In the genomic region with DNA sequence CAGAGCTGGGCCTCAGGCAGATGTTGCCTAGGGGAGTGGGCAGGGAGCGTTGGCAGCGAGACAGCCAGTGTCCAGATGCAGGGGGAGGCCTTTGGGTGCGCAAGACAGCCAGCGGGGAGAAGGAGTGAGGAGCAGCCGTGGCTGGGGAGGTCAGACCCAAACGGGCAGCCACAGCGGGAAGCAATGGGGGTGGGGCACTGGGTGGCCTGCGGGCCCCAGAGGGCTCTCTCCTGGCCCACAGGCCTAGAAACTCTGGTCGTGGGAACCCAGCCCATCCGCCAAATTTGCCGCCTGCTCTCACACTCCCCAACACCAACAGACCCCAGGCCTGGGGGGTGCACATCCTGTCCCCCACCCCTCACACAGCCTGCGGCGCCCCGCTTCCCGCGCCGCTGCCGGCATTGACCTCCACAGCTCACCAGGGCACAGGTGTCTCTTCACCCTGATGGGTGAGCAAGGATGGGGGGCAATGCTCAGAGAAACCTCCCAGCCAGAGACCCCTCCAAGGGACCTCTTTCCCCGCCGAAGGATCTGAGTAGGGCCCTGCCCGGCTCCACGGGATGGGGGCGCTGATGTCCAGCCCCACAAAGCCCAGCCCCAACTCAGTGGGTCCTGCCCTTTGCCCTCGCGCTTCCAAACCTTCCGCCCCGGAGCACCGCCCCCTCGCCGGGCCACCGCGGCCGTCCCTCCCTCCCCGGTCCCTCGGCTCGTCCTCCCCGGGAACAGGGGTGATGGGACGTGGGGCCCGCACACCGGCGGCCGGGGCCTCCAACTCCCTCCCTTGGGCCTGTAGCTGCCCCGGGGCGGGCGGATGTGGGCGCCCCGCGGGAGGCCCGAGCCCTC, we compare ENCODE assay signal across 8 cellular contexts. TPM values are rescaled to one million over a fixed set of nuclear protein-coding genes. Genes with fewer than 3 reads are reported as not detected.
DNase-seq lines count a peak whose midpoint lies in the region; ATAC-seq and TF ChIP-seq lines count a peak whose summit lies in the region.

No MANE protein-coding gene starts in this region.

- peak overlapping the region; percentile 83 for H3K23ac ChIP-seq in IMR-90 (ENCODE audit: low read depth, low read length)

- H2AK9ac ChIP-seq in IMR-90 (replicated peaks; ENCODE audit: low read depth, low read length, poor library complexity) = peak overlapping the region; percentile 98

- no TSS peak for BruUV-seq in IMR-90 (replicated peaks; lab: Mats Ljungman, UMichigan)

- H3K27me3 ChIP-seq in IMR-90 (ENCODE audit: control insufficient read depth, insufficient read depth, low read length) (no peaks in the 10 kb centered on the region), mucosa of rectum (ENCODE audit: control insufficient read depth in 2 of 2, insufficient read depth in 2 of 2, low read length in 2 of 2) (no peaks in the 10 kb centered on the region), tibial nerve (no peaks in the 10 kb centered on the region)

- H4K5ac ChIP-seq in IMR-90 (ENCODE audit: low read depth, low read length) = peak overlapping the region; percentile 6; the same call in 1 of the 2 replicates

- peak overlapping the region; percentile 97 for H3K27ac Mint-ChIP-seq in activated CD4-positive, alpha-beta T cell treated with anti-CD3 and anti-CD28 coated beads, Interleukin-2, amount 10 ng/mL, durations not matched to agents 7 days and 5 days
- peak overlapping the region; percentile 100 for H3K27ac Mint-ChIP-seq in endothelial cell (ENCODE audit: unreplicated experiment)

- no peak overlapping the region; the same call in 1 of the 2 replicates for H2BK20ac ChIP-seq in IMR-90 (ENCODE audit: low read depth, low read length)

- H4K91ac ChIP-seq in IMR-90 (ENCODE audit: insufficient read depth, low read depth, low read length) = peak overlapping the region; percentile 47; the same call in 1 of the 2 replicates

- peak overlapping the region; percentile 91 for H3K4me3 ChIP-seq in IMR-90 (ENCODE audit: insufficient read depth, low read depth, low read length)
- H3K4me3 ChIP-seq in mucosa of rectum (ENCODE audit: low read length in 2 of 2) = peak overlapping the region; percentile 64 to 74
- peak overlapping the region; percentile 68 to 90 (median 80) for H3K4me3 ChIP-seq in tibial nerve

- peak overlapping the region; percentile 97 for H3K14ac ChIP-seq in IMR-90 (replicated peaks; ENCODE audit: low read depth, low read length)

- H3K9me3 Mint-ChIP-seq in activated CD4-positive, alpha-beta T cell treated with anti-CD3 and anti-CD28 coated beads, Interleukin-2, amount 10 ng/mL, durations not matched to agents 7 days and 5 days = no peaks in the 10 kb centered on the region
- H3K9me3 Mint-ChIP-seq in endothelial cell (ENCODE audit: unreplicated experiment) = no peaks in the 10 kb centered on the region

- TF ChIP-seq CTCF in IMR-90 (conservative IDR thresholded peaks at IDR 0.05; ENCODE audit: low read depth, low read length) = peak; percentile 37
- no peak for TF ChIP-seq CTCF in endothelial cell (IDR thresholded peaks at IDR 0.05; ENCODE audit: unreplicated experiment)
- TF ChIP-seq CTCF in tibial nerve (IDR thresholded peaks at IDR 0.05) = peak in 4 of 5 experiments; percentile 39 to 56 (median 55)

- peak overlapping the region; percentile 95 for H2AK5ac ChIP-seq in IMR-90 (ENCODE audit: low read depth, low read length)

- H3K27ac ChIP-seq in IMR-90 (ENCODE audit: insufficient read depth, low read length) (peak overlapping the region; percentile 99), mucosa of rectum (ENCODE audit: low read depth in 2 of 2, low read length in 2 of 2) (peak overlapping the region; percentile 86 to 98), tibial nerve (peak overlapping the region; percentile 96 to 99 (median 97))

- H3K36me3 ChIP-seq in IMR-90 (ENCODE audit: control insufficient read depth, insufficient read depth, low read length) (peaks cover 5% of the 10 kb centered on the region; the same call in 1 of the 2 replicates), mucosa of rectum (ENCODE audit: control insufficient read depth in 2 of 2, insufficient read depth in 2 of 2, low read length in 2 of 2) (no peaks in the 10 kb centered on the region), tibial nerve (no peaks in the 10 kb centered on the region)

- TF ChIP-seq RAD21 in IMR-90 (IDR thresholded peaks at IDR 0.05; ENCODE audit: low read length) = peak; percentile 23; the same call in 1 of the 2 replicates

- peaks cover 79% of the 10 kb centered on the region for H3K4me1 Mint-ChIP-seq in activated CD4-positive, alpha-beta T cell treated with anti-CD3 and anti-CD28 coated beads, Interleukin-2, amount 10 ng/mL, durations not matched to agents 7 days and 5 days
- peaks cover 75% of the 10 kb centered on the region for H3K4me1 Mint-ChIP-seq in endothelial cell (ENCODE audit: unreplicated experiment)

- peak overlapping the region; percentile 73 for H3K56ac ChIP-seq in IMR-90 (ENCODE audit: extremely low read depth, insufficient read depth, low read length)

- H3K36me3 Mint-ChIP-seq in activated CD4-positive, alpha-beta T cell treated with anti-CD3 and anti-CD28 coated beads, Interleukin-2, amount 10 ng/mL, durations not matched to agents 7 days and 5 days (ENCODE audit: low read depth) = peaks cover 45% of the 10 kb centered on the region
- peaks cover 31% of the 10 kb centered on the region for H3K36me3 Mint-ChIP-seq in endothelial cell (ENCODE audit: low read depth, unreplicated experiment)

- POLR2A ChIA-PET in IMR-90 (lab: Charles Lee; ENCODE audit: unreplicated experiment) = interaction anchor here (0.6 kb wide), 1 partner anchor 10 kb away, joined by 3 read pairs; no protein-coding TSS in a partner anchor
- POLR2A ChIA-PET in activated CD4-positive, alpha-beta T cell treated with anti-CD3 and anti-CD28 coated beads, Interleukin-2, amount 10 ng/mL, durations not matched to agents 7 days and 5 days (lab: Charles Lee) = interaction anchor here (0.8 to 1.0 kb wide), 2 partner anchors 13 to 14 kb away, joined by 3 read pairs; no protein-coding TSS in a partner anchor

- dilution Hi-C loops in IMR-90 (cut with HindIII; ENCODE audit: low sequenced_read_pairs, unreplicated experiment) = no loop called here

- H3K79me1 ChIP-seq in IMR-90 (ENCODE audit: low read depth in 1 of 2, low read length in 2 of 2) = peaks cover 1 to 46% of the 10 kb centered on the region in 2 experiments; a peak in 2 of 4 replicates

- H4K8ac ChIP-seq in IMR-90 (ENCODE audit: low read depth in 2 of 2, low read length in 2 of 2) = peak overlapping the region; percentile 43 to 47; a peak in 3 of 4 replicates

- peak overlapping the region; percentile 84 for H3K4me2 ChIP-seq in IMR-90 (ENCODE audit: low read depth, low read length)

- 13% methylated on average over 13 of the region's 49 CpGs; no CpG with 5 or more reads in 1 of the 2 experiments for WGBS in IMR-90 (ENCODE audit: extremely low coverage in 2 of 2, insufficient read length in 1 of 2), 2 experiments
- WGBS in tibial nerve, 2 donors = 1 to 10% methylated on average over 18 to 30 of the region's 49 CpGs

- peak overlapping the region; percentile 66 for H2AFZ ChIP-seq in IMR-90 (replicated peaks; ENCODE audit: low read length, poor library complexity)

- H3K9me3 ChIP-seq in IMR-90 (ENCODE audit: control insufficient read depth, insufficient read depth, low read length) = no peaks in the 10 kb centered on the region
- no peaks in the 10 kb centered on the region for H3K9me3 ChIP-seq in mucosa of rectum (ENCODE audit: control insufficient read depth in 2 of 2, low read length in 2 of 2)
- H3K9me3 ChIP-seq in tibial nerve = no peaks in the 10 kb centered on the region

- ATAC-seq in GM19035 (IDR thresholded peaks at IDR 0.05; ENCODE audit: unreplicated experiment) = peak; percentile 38
- ATAC-seq in IMR-90 (ENCODE audit: low read depth) = peak; percentile 8

- H2BK5ac ChIP-seq in IMR-90 (ENCODE audit: low read depth, low read length, poor library complexity, severe bottlenecking) = peak overlapping the region; percentile 79

- in situ Hi-C loops in IMR-90 (cut with MboI; ENCODE audit: low sequenced_read_pairs) = no loop called here

- no peak overlapping the region for H2BK15ac ChIP-seq in IMR-90 (ENCODE audit: low read depth, low read length)

- no peaks in the 10 kb centered on the region for H3K27me3 Mint-ChIP-seq in activated CD4-positive, alpha-beta T cell treated with anti-CD3 and anti-CD28 coated beads, Interleukin-2, amount 10 ng/mL, durations not matched to agents 7 days and 5 days
- peaks cover 58% of the 10 kb centered on the region for H3K27me3 Mint-ChIP-seq in endothelial cell (ENCODE audit: unreplicated experiment)

- peak overlapping the region; percentile 35; the same call in 1 of the 2 replicates for H2BK120ac ChIP-seq in IMR-90 (ENCODE audit: low read depth, low read length)

- TF ChIP-seq EP300 in tibial nerve (IDR thresholded peaks at IDR 0.05) = peak in 1 of 2 donors; percentile 21

- intact Hi-C loops in IMR-90 (cut with micrococcal nuclease) = loop anchor here (1.0 to 2.0 kb wide), 2 partner anchors 20 to 130 kb away; no protein-coding TSS in a partner anchor

- peak overlapping the region; percentile 32 for H3K18ac ChIP-seq in IMR-90 (ENCODE audit: low read depth, low read length)

- peak overlapping the region; percentile 85 for H3K9ac ChIP-seq in IMR-90 (ENCODE audit: low read depth, low read length)
- peak overlapping the region; percentile 71 to 75 for H3K9ac ChIP-seq in mucosa of rectum (ENCODE audit: low read depth in 1 of 2, low read length in 2 of 2)

- H3K4ac ChIP-seq in IMR-90 (ENCODE audit: low read depth, low read length) = peak overlapping the region; percentile 87

- H3K9me1 ChIP-seq in IMR-90 (ENCODE audit: insufficient read depth, low read length) = peaks cover 31% of the 10 kb centered on the region

- H4K20me1 ChIP-seq in IMR-90 (ENCODE audit: insufficient read depth, low read length) = peaks cover 49% of the 10 kb centered on the region

- peaks cover 45% of the 10 kb centered on the region for H3K4me1 ChIP-seq in IMR-90 (ENCODE audit: control insufficient read depth, insufficient read depth, low read length)
- peaks cover 42 to 51% of the 10 kb centered on the region in 2 donors for H3K4me1 ChIP-seq in mucosa of rectum (ENCODE audit: control insufficient read depth in 2 of 2, insufficient read depth in 2 of 2, low read length in 2 of 2)
- H3K4me1 ChIP-seq in tibial nerve = peaks cover 5 to 82% (median 73%) of the 10 kb centered on the region in 4 donors

- H3K4me3 Mint-ChIP-seq in activated CD4-positive, alpha-beta T cell treated with anti-CD3 and anti-CD28 coated beads, Interleukin-2, amount 10 ng/mL, durations not matched to agents 7 days and 5 days = peak overlapping the region; percentile 94
- peak overlapping the region; percentile 98 for H3K4me3 Mint-ChIP-seq in endothelial cell (ENCODE audit: unreplicated experiment)

- no peak for TF ChIP-seq POLR2A in IMR-90 (IDR thresholded peaks at IDR 0.05; ENCODE audit: low read depth, low read length)
- peak; percentile 12 to 25 for TF ChIP-seq POLR2A in tibial nerve (IDR thresholded peaks at IDR 0.05)

- CTCF ChIA-PET in IMR-90 (lab: Yijun Ruan, JAX) = no interaction called here
- CTCF ChIA-PET in activated CD4-positive, alpha-beta T cell treated with anti-CD3 and anti-CD28 coated beads, Interleukin-2, amount 10 ng/mL, durations not matched to agents 7 days and 5 days (lab: Charles Lee) = interaction anchor here (1.2 to 17.2 kb wide), 11 partner anchors 11 to 101 kb away, joined by 3 to 309 read pairs (median 4); a partner anchor contains a TSS

- peak; percentile 57 for DNase-seq in AG08396 (ENCODE audit: low spot score)
- DNase-seq in IMR-90 = no peak
- peak; percentile 55 for DNase-seq in activated CD4-positive, alpha-beta T cell treated with anti-CD3 and anti-CD28 coated beads, Interleukin-2, amount 10 ng/mL, durations not matched to agents 7 days and 5 days
- peak; percentile 70 for DNase-seq in endothelial cell (ENCODE audit: low spot score)
- peak in 1 of 2 donors; percentile 50 for DNase-seq in tibial nerve (ENCODE audit: low spot score in 2 of 2)
- no peak for DNase-seq in NCI-H1930 (lab: John Stamatoyannopoulos, UW)

RNA-seq across cellular contexts. Expression of a gene that starts 0.8 kb away (rescaled TPM):
- 10.4 and 10.6 TPM in 2 replicates for total RNA-seq in IMR-90 (2012; rRNA removed)
- 64.7 and 65.1 TPM in 2 replicates for polyA plus RNA-seq in IMR-90 (2012; rRNA removed)
- 51.5 and 60.5 TPM in 2 replicates for polyA plus RNA-seq in IMR-90 (2012; cell fraction: cytosol; rRNA removed)
- polyA plus RNA-seq in IMR-90 (2012; cell fraction: nucleus; rRNA removed; ENCODE audit: low replicate concordance) = 183 and 377 TPM in 2 replicates
- 100 to 1,000 TPM; 218 to 232 TPM for total RNA-seq in activated CD4-positive, alpha-beta T cell treated with anti-CD3 and anti-CD28 coated beads, Interleukin-2, amount 10 ng/mL, durations not matched to agents 7 days and 5 days
- total RNA-seq in endothelial cell (ENCODE audit: unreplicated experiment) = 387 TPM
- total RNA-seq in tibial nerve = 100 to 1,000 TPM in 2 of 4 donors, 10 to 100 TPM in 2; 90.4 to 186 (median 98.4) TPM

RNA-seq across cellular contexts. Expression of a gene that starts 45.9 kb away (rescaled TPM):
- total RNA-seq in IMR-90 (2012; rRNA removed) (4.4 and 4.8 TPM in 2 replicates), endothelial cell (ENCODE audit: unreplicated experiment) (65.5 TPM), tibial nerve (10 to 100 TPM; 24.6 to 37.9 (median 33.8) TPM)
- 5.9 and 6.0 TPM in 2 replicates for polyA plus RNA-seq in IMR-90 (2012; rRNA removed)
- 4.1 and 10.3 TPM in 2 replicates for polyA plus RNA-seq in IMR-90 (2012; cell fraction: cytosol; rRNA removed)
- 10.0 and 10.3 TPM in 2 replicates for polyA plus RNA-seq in IMR-90 (2012; cell fraction: nucleus; rRNA removed; ENCODE audit: low replicate concordance)
- 1 to 10 TPM; 7.9 to 9.1 TPM for total RNA-seq in activated CD4-positive, alpha-beta T cell treated with anti-CD3 and anti-CD28 coated beads, Interleukin-2, amount 10 ng/mL, durations not matched to agents 7 days and 5 days

Comparison
In these comparisons a context has a peak if more than half of its experiments do, and no peak if none do; other contexts are left out.
1. DNase-seq: peak in AG08396 (single experiment), activated CD4-positive, alpha-beta T cell treated with anti-CD3 and anti-CD28 coated beads, Interleukin-2, amount 10 ng/mL, durations not matched to agents 7 days and 5 days (single experiment) and endothelial cell (single experiment); none in IMR-90 (single experiment) and NCI-H1930 (0 of 2).
2. Peak in every context shown above with its lines, with median percentiles within 50 percentile points of each other: H3K27ac ChIP-seq and H3K4me3 ChIP-seq.